ENCODE assay signal across 7 cellular contexts in the genomic region with DNA sequence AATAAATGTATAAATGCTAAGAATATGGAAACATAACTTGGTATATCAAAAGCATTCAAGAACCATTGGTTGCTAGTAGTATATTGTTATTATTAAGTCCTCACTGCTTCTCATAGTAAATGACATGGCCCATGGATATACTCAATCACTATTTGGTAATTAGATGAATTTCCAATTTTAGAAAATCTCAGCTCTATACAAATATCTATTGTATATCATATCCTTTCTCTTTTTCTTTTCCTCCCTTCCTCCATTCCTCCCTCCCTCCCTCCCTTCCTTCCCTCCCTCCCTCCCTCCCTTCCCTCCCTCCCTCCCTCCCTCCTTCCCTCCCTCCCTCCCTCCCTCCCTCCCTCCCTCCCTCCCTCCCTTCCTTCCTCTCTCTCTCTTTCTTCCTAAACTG.
"Had no signal": no experiment of that assay in that cellular context is flagged by ENCODE, and none has a peak within 500 bp of the region (broad histone marks: within the 10 kb centered on the region; RNA-seq: fewer than 3 reads in every experiment).

No MANE protein-coding gene starts in this region.

- H3K36me3 Mint-ChIP-seq: IgD-negative memory B cell had no signal

- H3K27ac ChIP-seq: HL-60, KMS-11 had no signal

- H3K4me1 Mint-ChIP-seq: IgD-negative memory B cell had no signal

- H3K4me2 ChIP-seq: KMS-11 had no signal

- H3K9ac ChIP-seq: KMS-11 had no signal

- H3K27me3 Mint-ChIP-seq: IgD-negative memory B cell had no signal

- FAIRE-seq: HTR-8/SVneo had no signal

- DNase-seq: IMR-90, KBM-7, KG1 had no signal

- H3K27ac Mint-ChIP-seq: IgD-negative memory B cell had no signal

- H3K9me3 Mint-ChIP-seq: IgD-negative memory B cell had no signal
